ENCODE assay signal across 2 cellular contexts in the genomic region with DNA sequence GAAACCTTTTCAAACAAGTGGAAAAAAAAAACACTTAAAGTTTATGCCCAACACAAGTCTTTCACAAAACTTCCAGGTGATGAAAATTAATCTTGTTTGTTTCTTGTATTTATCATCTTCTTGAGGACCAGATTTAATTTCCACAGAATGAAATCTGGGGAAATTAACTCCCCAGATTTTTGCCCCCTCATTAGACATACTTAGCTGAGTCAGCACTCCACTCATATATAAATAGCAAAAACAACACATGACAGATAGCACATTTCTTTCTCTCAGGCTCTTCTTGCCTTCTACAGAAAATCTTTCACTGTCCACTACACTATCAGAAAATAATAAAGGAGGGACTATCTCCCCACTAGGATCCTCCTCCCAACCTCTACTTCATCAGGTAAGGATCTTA.
TF ChIP-seq lines count a peak whose summit lies in the region.

No MANE protein-coding gene starts in this region.

TF ChIP-seq in HepG2, 621 proteins besides CTCF, POLR2A, EP300 and RAD21:
- TF ChIP-seq SNAPC4 (CRISPR knock-in tag; IDR thresholded peaks at IDR 0.05) = no peak
- TF ChIP-seq MAFK (conservative IDR thresholded peaks at IDR 0.05 in 1 of 2, IDR thresholded peaks at IDR 0.05 in 1 of 2; ENCODE audit: low read length in 2 of 2) = peak; percentile 67 to 90
- no peak for TF ChIP-seq MYPOP (CRISPR knock-in tag; IDR thresholded peaks at IDR 0.05)
- TF ChIP-seq CBX2 (IDR thresholded peaks at IDR 0.05; ENCODE audit: low read depth, low read length) = no peak
- TF ChIP-seq CBX2 (CRISPR knock-in tag; IDR thresholded peaks at IDR 0.05; ENCODE audit: low read depth) = no peak
- TF ChIP-seq MAFF (IDR thresholded peaks at IDR 0.05; ENCODE audit: low read depth, low read length) = peak; percentile 80

TF ChIP-seq in IMR-90, 13 proteins besides CTCF, POLR2A, EP300 and RAD21:
- TF ChIP-seq CHD1 (IDR thresholded peaks at IDR 0.05; ENCODE audit: low read depth, low read length) (no peak), MAFK (IDR thresholded peaks at IDR 0.05; ENCODE audit: low read depth, low read length) (peak; percentile 92)
- TF ChIP-seq, protein P1, sequence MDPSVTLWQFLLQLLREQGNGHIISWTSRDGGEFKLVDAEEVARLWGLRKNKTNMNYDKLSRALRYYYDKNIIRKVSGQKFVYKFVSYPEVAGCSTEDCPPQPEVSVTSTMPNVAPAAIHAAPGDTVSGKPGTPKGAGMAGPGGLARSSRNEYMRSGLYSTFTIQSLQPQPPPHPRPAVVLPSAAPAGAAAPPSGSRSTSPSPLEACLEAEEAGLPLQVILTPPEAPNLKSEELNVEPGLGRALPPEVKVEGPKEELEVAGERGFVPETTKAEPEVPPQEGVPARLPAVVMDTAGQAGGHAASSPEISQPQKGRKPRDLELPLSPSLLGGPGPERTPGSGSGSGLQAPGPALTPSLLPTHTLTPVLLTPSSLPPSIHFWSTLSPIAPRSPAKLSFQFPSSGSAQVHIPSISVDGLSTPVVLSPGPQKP (IDR thresholded peaks at IDR 0.05; ENCODE audit: borderline replicate concordance, low read depth, low read length) = no peak
